In genomic region chr1:66617362-66617761, GRCh38 we compare ENCODE assay signal across 14 cellular contexts.
DNase-seq lines count a peak whose midpoint lies in the region; ATAC-seq and TF ChIP-seq lines count a peak whose summit lies in the region.
"Had no signal": no experiment of that assay in that cellular context is flagged by ENCODE, and none has a peak within 500 bp of the region (broad histone marks: within the 10 kb centered on the region; RNA-seq: fewer than 3 reads in every experiment).

No MANE protein-coding gene starts in this region.

- no peaks in the 10 kb centered on the region for H3K9me3 Mint-ChIP-seq in HFFc6
- H3K9me3 Mint-ChIP-seq in mesothelial cell of epicardium = peaks cover 6% of the 10 kb centered on the region
- H3K9me3 Mint-ChIP-seq: GM23338 had no signal

- H3K4me3 ChIP-seq in BE2C (ENCODE audit: low read depth, low read length) = no peak overlapping the region
- H3K4me3 ChIP-seq: BLaER1 treated with 17β-estradiol and CSF1 and Interleukin-3, amounts not matched to agents 10 nM and 100 nM; GM23338 had no signal

- no peaks in the 10 kb centered on the region; the same call in 1 of the 2 replicates for H3K4me1 ChIP-seq in BE2C
- H3K4me1 ChIP-seq: BLaER1 treated with 17β-estradiol and CSF1 and Interleukin-3, amounts not matched to agents 10 nM and 100 nM had no signal

- H3K27me3 ChIP-seq in BE2C = no peaks in the 10 kb centered on the region
- H3K27me3 ChIP-seq: BLaER1 treated with 17β-estradiol and CSF1 and Interleukin-3, amounts not matched to agents 10 nM and 100 nM had no signal

- no peaks in the 10 kb centered on the region; the same call in 1 of the 2 replicates for H3K36me3 ChIP-seq in BE2C
- H3K36me3 ChIP-seq: BLaER1 treated with 17β-estradiol and CSF1 and Interleukin-3, amounts not matched to agents 10 nM and 100 nM had no signal

- H3K27ac Mint-ChIP-seq in HFFc6 (no peak overlapping the region; the same call in 1 of the 2 replicates), mesothelial cell of epicardium (peak overlapping the region; percentile 10)
- H3K27ac Mint-ChIP-seq: CD4-positive, CD25-positive, alpha-beta regulatory T cell; GM23338 had no signal

- H3K4me1 Mint-ChIP-seq in HFFc6 (ENCODE audit: low read depth) (peaks cover 48% of the 10 kb centered on the region), mesothelial cell of epicardium (peaks cover 8% of the 10 kb centered on the region)
- H3K4me1 Mint-ChIP-seq: CD4-positive, CD25-positive, alpha-beta regulatory T cell; GM23338 had no signal

- TF ChIP-seq CTCF in BE2C (IDR thresholded peaks at IDR 0.05; ENCODE audit: low read depth, low read length) = no peak
- TF ChIP-seq CTCF in HFFc6 (IDR thresholded peaks at IDR 0.05) = no peak
- TF ChIP-seq CTCF in mesothelial cell of epicardium (IDR thresholded peaks at IDR 0.05; ENCODE audit: unreplicated experiment) = no peak

- no peaks in the 10 kb centered on the region for H3K9me3 ChIP-seq in BE2C
- H3K9me3 ChIP-seq: BLaER1 treated with 17β-estradiol and CSF1 and Interleukin-3, amounts not matched to agents 10 nM and 100 nM had no signal

- ATAC-seq in SK-N-SH treated with all-trans-retinoic acid at 6 μM for 48 hours (peak; percentile 87), GM21367 (IDR thresholded peaks at IDR 0.05; ENCODE audit: unreplicated experiment) (no peak)
- ATAC-seq: GM23338, HepG2 had no signal

- H3K4me3 Mint-ChIP-seq in HFFc6 (no peak overlapping the region), mesothelial cell of epicardium (no peak overlapping the region)
- H3K4me3 Mint-ChIP-seq: CD4-positive, CD25-positive, alpha-beta regulatory T cell; GM23338 had no signal

- H3K27me3 Mint-ChIP-seq in HFFc6 (ENCODE audit: insufficient read depth) (no peaks in the 10 kb centered on the region), mesothelial cell of epicardium (ENCODE audit: low read depth) (no peaks in the 10 kb centered on the region)

- H3K36me3 Mint-ChIP-seq in HFFc6 (ENCODE audit: low read depth) (peaks cover 50% of the 10 kb centered on the region), mesothelial cell of epicardium (no peaks in the 10 kb centered on the region)
- H3K36me3 Mint-ChIP-seq: CD4-positive, CD25-positive, alpha-beta regulatory T cell had no signal

- DNase-seq in BE2C = peak; percentile 32
- DNase-seq in HFFc6 = peak; percentile 12
- DNase-seq in mesothelial cell of epicardium (ENCODE audit: low spot score in 2 of 2, unreplicated experiment in 2 of 2) = no peak
- no peak for DNase-seq in germinal center (ENCODE audit: low spot score)
- DNase-seq in DMS53 (lab: John Stamatoyannopoulos, UW) = no peak
- DNase-seq: AML-193; CD4-positive, CD25-positive, alpha-beta regulatory T cell; EL; H7 had no signal

TF ChIP-seq in SK-N-SH treated with all-trans-retinoic acid at 6 μM for 48 hours, 23 proteins besides CTCF, POLR2A, EP300 and RAD21 (continues in another document):
- TF ChIP-seq GLIS3 (CRISPR knock-in tag; IDR thresholded peaks at IDR 0.05) (peak; percentile 87), RARB (CRISPR knock-in tag; IDR thresholded peaks at IDR 0.05) (peak; percentile 85; the same call in 1 of the 2 replicates), ARNTL (CRISPR knock-in tag; IDR thresholded peaks at IDR 0.05; ENCODE audit: borderline replicate concordance, low read depth) (no peak), CSRNP3 (CRISPR knock-in tag; IDR thresholded peaks at IDR 0.05) (peak; percentile 98), ESRRG (CRISPR knock-in tag; IDR thresholded peaks at IDR 0.05) (no peak), ZC3H10 (CRISPR knock-in tag; IDR thresholded peaks at IDR 0.05) (peak; percentile 94), BACH2 (CRISPR knock-in tag; IDR thresholded peaks at IDR 0.05; ENCODE audit: borderline replicate concordance) (no peak), ISL1 (CRISPR knock-in tag; IDR thresholded peaks at IDR 0.05) (peak; percentile 98), PPARA (CRISPR knock-in tag; IDR thresholded peaks at IDR 0.05; ENCODE audit: borderline replicate concordance) (no peak), OSR1 (CRISPR knock-in tag; IDR thresholded peaks at IDR 0.05) (no peak), TOX (CRISPR knock-in tag; IDR thresholded peaks at IDR 0.05; ENCODE audit: borderline replicate concordance) (peak; percentile 96), POU6F1 (CRISPR knock-in tag; IDR thresholded peaks at IDR 0.05; ENCODE audit: borderline replicate concordance, low read depth) (no peak), ZNF565 (CRISPR knock-in tag; conservative IDR thresholded peaks at IDR 0.05; ENCODE audit: low read depth) (no peak), SNAI2 (CRISPR knock-in tag; IDR thresholded peaks at IDR 0.05) (0 out of 2 replicates have a peak, but pooled peaks have one; percentile 1), ZFP30 (CRISPR knock-in tag; IDR thresholded peaks at IDR 0.05) (no peak), ZFP3 (CRISPR knock-in tag; IDR thresholded peaks at IDR 0.05) (no peak; the same call in 1 of the 2 replicates), TCF4 (CRISPR knock-in tag; IDR thresholded peaks at IDR 0.05; ENCODE audit: borderline replicate concordance) (peak; percentile 91)
- TF ChIP-seq, protein P1, sequence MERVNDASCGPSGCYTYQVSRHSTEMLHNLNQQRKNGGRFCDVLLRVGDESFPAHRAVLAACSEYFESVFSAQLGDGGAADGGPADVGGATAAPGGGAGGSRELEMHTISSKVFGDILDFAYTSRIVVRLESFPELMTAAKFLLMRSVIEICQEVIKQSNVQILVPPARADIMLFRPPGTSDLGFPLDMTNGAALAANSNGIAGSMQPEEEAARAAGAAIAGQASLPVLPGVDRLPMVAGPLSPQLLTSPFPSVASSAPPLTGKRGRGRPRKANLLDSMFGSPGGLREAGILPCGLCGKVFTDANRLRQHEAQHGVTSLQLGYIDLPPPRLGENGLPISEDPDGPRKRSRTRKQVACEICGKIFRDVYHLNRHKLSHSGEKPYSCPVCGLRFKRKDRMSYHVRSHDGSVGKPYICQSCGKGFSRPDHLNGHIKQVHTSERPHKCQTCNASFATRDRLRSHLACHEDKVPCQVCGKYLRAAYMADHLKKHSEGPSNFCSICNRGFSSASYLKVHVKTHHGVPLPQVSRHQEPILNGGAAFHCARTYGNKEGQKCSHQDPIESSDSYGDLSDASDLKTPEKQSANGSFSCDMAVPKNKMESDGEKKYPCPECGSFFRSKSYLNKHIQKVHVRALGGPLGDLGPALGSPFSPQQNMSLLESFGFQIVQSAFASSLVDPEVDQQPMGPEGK (CRISPR knock-in tag; IDR thresholded peaks at IDR 0.05; ENCODE audit: borderline replicate concordance) = peak; percentile 93; the same call in 1 of the 2 replicates
- TF ChIP-seq, protein P2, sequence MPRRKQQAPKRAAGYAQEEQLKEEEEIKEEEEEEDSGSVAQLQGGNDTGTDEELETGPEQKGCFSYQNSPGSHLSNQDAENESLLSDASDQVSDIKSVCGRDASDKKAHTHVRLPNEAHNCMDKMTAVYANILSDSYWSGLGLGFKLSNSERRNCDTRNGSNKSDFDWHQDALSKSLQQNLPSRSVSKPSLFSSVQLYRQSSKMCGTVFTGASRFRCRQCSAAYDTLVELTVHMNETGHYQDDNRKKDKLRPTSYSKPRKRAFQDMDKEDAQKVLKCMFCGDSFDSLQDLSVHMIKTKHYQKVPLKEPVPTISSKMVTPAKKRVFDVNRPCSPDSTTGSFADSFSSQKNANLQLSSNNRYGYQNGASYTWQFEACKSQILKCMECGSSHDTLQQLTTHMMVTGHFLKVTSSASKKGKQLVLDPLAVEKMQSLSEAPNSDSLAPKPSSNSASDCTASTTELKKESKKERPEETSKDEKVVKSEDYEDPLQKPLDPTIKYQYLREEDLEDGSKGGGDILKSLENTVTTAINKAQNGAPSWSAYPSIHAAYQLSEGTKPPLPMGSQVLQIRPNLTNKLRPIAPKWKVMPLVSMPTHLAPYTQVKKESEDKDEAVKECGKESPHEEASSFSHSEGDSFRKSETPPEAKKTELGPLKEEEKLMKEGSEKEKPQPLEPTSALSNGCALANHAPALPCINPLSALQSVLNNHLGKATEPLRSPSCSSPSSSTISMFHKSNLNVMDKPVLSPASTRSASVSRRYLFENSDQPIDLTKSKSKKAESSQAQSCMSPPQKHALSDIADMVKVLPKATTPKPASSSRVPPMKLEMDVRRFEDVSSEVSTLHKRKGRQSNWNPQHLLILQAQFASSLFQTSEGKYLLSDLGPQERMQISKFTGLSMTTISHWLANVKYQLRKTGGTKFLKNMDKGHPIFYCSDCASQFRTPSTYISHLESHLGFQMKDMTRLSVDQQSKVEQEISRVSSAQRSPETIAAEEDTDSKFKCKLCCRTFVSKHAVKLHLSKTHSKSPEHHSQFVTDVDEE (CRISPR knock-in tag; IDR thresholded peaks at IDR 0.05) = peak; percentile 99

Comparison
In these comparisons a context has a peak if more than half of its experiments do, and no peak if none do; other contexts are left out.
1. DNase-seq: peak in BE2C (single experiment) and HFFc6 (single experiment); none in mesothelial cell of epicardium (0 of 2), germinal center (single experiment) and DMS53 (single experiment).